1 cellular context compared by ENCODE assay signal in genomic region chr12:8950702-8951478, GRCh38.
TF ChIP-seq lines count a peak whose summit lies in the region.

No MANE protein-coding gene starts in this region.

TF ChIP-seq in endothelial cell of umbilical vein, 7 proteins besides CTCF, POLR2A, EP300 and RAD21 (continued from another document):
- no peak for TF ChIP-seq EZH2 (IDR thresholded peaks at IDR 0.05; ENCODE audit: borderline replicate concordance, low read depth, low read length, severe bottlenecking)
TF ChIP-seq in endothelial cell of umbilical vein: peak in this region for 0.
